Comparison of ENCODE assay signal across 11 cellular contexts in the genomic region with DNA sequence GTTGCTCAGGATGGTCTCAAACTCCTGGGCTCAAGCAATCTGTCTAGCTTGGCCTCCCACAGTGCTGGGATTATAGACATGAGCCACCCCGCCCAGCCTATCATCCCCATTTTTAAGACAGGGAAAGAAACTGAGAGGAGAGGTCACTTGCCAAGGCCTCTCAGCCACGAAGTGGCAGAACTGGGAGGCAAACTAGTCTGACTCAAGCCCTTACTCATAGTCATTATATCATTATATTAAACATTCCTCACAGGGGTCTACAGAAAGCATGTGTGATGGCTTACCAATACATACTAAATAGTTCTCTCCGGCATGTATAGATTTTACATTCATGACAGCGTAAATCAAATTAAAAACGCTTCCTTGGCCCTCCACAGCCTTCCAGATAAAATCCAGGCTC.
"Had no signal": no experiment of that assay in that cellular context is flagged by ENCODE, and none has a peak within 500 bp of the region (broad histone marks: within the 10 kb centered on the region; RNA-seq: fewer than 3 reads in every experiment).

No MANE protein-coding gene starts in this region.

- H3K9me3 Mint-ChIP-seq: activated T-cell treated with anti-CD3 and anti-CD28 coated beads, Interleukin-2, amount 50 U/mL, for 4 hours; neural crest cell had no signal

- H3K4me3 Mint-ChIP-seq: endodermal cell, neural crest cell had no signal

- H3K4me3 ChIP-seq: ascending aorta, pancreas, suprapubic skin, upper lobe of left lung had no signal

- ATAC-seq: pancreas had no signal

- H3K27ac Mint-ChIP-seq: endodermal cell had no signal

- FAIRE-seq: bronchial epithelial cell, pancreas had no signal

- H3K27me3 ChIP-seq: ascending aorta, pancreas, suprapubic skin, upper lobe of left lung had no signal

- DNase-seq: activated T-cell treated with anti-CD3 and anti-CD28 coated beads, Interleukin-2, amount 50 U/mL, for 4 hours; endodermal cell; hypothalamus; mesendoderm; pancreas; stimulated activated naive CD4-positive, alpha-beta T cell treated with Interleukin-2 at 50 U/mL for 16 hours; upper lobe of left lung had no signal

- H3K36me3 ChIP-seq: ascending aorta, pancreas, suprapubic skin, upper lobe of left lung had no signal

- H3K27ac ChIP-seq: ascending aorta, pancreas, suprapubic skin, upper lobe of left lung had no signal

- H3K9me3 ChIP-seq: ascending aorta, pancreas, suprapubic skin, upper lobe of left lung had no signal
